17 cellular contexts compared by ENCODE assay signal in genomic region chr22:27468712-27469111, GRCh38.
DNase-seq lines count a peak whose midpoint lies in the region; ATAC-seq, FAIRE-seq and TF ChIP-seq lines count a peak whose summit lies in the region.
"Had no signal": no experiment of that assay in that cellular context is flagged by ENCODE, and none has a peak within 500 bp of the region (broad histone marks: within the 10 kb centered on the region; RNA-seq: fewer than 3 reads in every experiment).

No MANE protein-coding gene starts in this region.

- H3K4me1 ChIP-seq in A549: peaks cover 3% of the 10 kb centered on the region
- H3K4me1 ChIP-seq in K562 (replicated peaks in 1 of 2; ENCODE audit: control insufficient read depth in 2 of 2, insufficient read depth in 2 of 2, low read length in 2 of 2): no peaks in the 10 kb centered on the region
- H3K4me1 ChIP-seq in esophagus squamous epithelium: peaks cover 0 to 38% (median 17%) of the 10 kb centered on the region in 3 donors
- H3K4me1 ChIP-seq in vagina: no peaks in the 10 kb centered on the region
- H3K4me1 ChIP-seq in right cardiac atrium (ENCODE audit: control insufficient read depth, insufficient read depth, low read length): no peaks in the 10 kb centered on the region

- no peak overlapping the region for H3K9ac ChIP-seq in K562 (ENCODE audit: insufficient read depth in 1 of 2, low read depth in 2 of 2, low read length in 2 of 2)
- H3K9ac ChIP-seq: BLaER1 treated with 17β-estradiol and CSF1 and Interleukin-3, amounts not matched to agents 10 nM and 100 nM had no signal

- H3K36me3 ChIP-seq in K562 (ENCODE audit: control insufficient read depth, insufficient read depth, low read length): no peaks in the 10 kb centered on the region
- no peaks in the 10 kb centered on the region for H3K36me3 ChIP-seq in esophagus squamous epithelium
- no peaks in the 10 kb centered on the region for H3K36me3 ChIP-seq in vagina
- H3K36me3 ChIP-seq: BLaER1 treated with 17β-estradiol and CSF1 and Interleukin-3, amounts not matched to agents 10 nM and 100 nM had no signal

- in situ Hi-C loops in K562 (cut with MboI): no loop called here
- in situ Hi-C loops in GM13976 (cut with MboI; ENCODE audit: low sequenced_read_pairs, unreplicated experiment): no loop called here

- no peaks in the 10 kb centered on the region for H3K9me3 ChIP-seq in A549
- no peaks in the 10 kb centered on the region for H3K9me3 ChIP-seq in K562 (replicated peaks; ENCODE audit: control insufficient read depth, insufficient read depth, low read depth, low read length)
- H3K9me3 ChIP-seq in esophagus squamous epithelium: no peaks in the 10 kb centered on the region
- H3K9me3 ChIP-seq in vagina: no peaks in the 10 kb centered on the region
- H3K9me3 ChIP-seq in right cardiac atrium (ENCODE audit: control insufficient read depth, low read length): no peaks in the 10 kb centered on the region
- H3K9me3 ChIP-seq: BLaER1 treated with 17β-estradiol and CSF1 and Interleukin-3, amounts not matched to agents 10 nM and 100 nM had no signal

- H3K4me2 ChIP-seq in A549 (no peak overlapping the region), K562 (ENCODE audit: insufficient read depth, low read length) (no peak overlapping the region)
- H3K4me2 ChIP-seq: BLaER1 treated with 17β-estradiol and CSF1 and Interleukin-3, amounts not matched to agents 10 nM and 100 nM had no signal

- no peaks in the 10 kb centered on the region for H3K9me1 ChIP-seq in K562 (ENCODE audit: control insufficient read depth, insufficient read depth, low read length)

- 84% methylated on average over 3 of the region's 3 CpGs for WGBS in A549 (ENCODE audit: missing lambda C conversion rate)
- 6% methylated on average over 3 of the region's 3 CpGs for whole genome bisulfite sequencing in K562 (ENCODE audit: insufficient coverage, low coverage, missing lambda C conversion rate)
- WGBS in esophagus squamous epithelium, 2 donors: 50 to 83% methylated on average over 2 to 3 of the region's 3 CpGs
- whole genome bisulfite sequencing in right cardiac atrium: 93% methylated on average over 3 of the region's 3 CpGs

- intact Hi-C loops in K562 (cut with micrococcal nuclease) (no loop called here), esophagus squamous epithelium (cut with DNase I) (no loop called here), vagina (cut with DNase I) (no loop called here), right cardiac atrium (cut with DNase I) (no loop called here)

- H3K4me3 ChIP-seq in A549 (no peak overlapping the region), K562 (no peak overlapping the region), esophagus squamous epithelium (no peak overlapping the region), vagina (no peak overlapping the region), right cardiac atrium (ENCODE audit: low read length) (no peak overlapping the region)
- H3K4me3 ChIP-seq: BLaER1 treated with 17β-estradiol and CSF1 and Interleukin-3, amounts not matched to agents 10 nM and 100 nM had no signal

- TF ChIP-seq POLR2A in A549 (IDR thresholded peaks at IDR 0.05; ENCODE audit: low read length) (no peak), K562 (conservative IDR thresholded peaks at IDR 0.05) (no peak), esophagus squamous epithelium (IDR thresholded peaks at IDR 0.05) (no peak), vagina (IDR thresholded peaks at IDR 0.05) (no peak)

- TF ChIP-seq EP300 in A549 (IDR thresholded peaks at IDR 0.05) (no peak), K562 (IDR thresholded peaks at IDR 0.05; ENCODE audit: low read length) (no peak)

- POLR2A ChIA-PET in A549 (lab: Yijun Ruan, JAX): no interaction called here
- POLR2A ChIA-PET in K562 (lab: Yijun Ruan, JAX): interaction anchor here (0.5 kb wide), 1 partner anchor 92 kb away, joined by 3 read pairs; no protein-coding TSS in a partner anchor

- ATAC-seq in A549 (no peak), K562 (no peak), right cardiac atrium (no peak)
- ATAC-seq: CD8-positive, alpha-beta T cell had no signal

- no peak overlapping the region for H3K27ac ChIP-seq in A549
- no peak overlapping the region for H3K27ac ChIP-seq in K562 (ENCODE audit: extremely low read depth, low read depth, low read length)
- peak overlapping the region; percentile 55 to 78 (median 59) for H3K27ac ChIP-seq in esophagus squamous epithelium
- peak overlapping the region; percentile 44 for H3K27ac ChIP-seq in vagina
- no peak overlapping the region for H3K27ac ChIP-seq in right cardiac atrium (ENCODE audit: low read length)
- H3K27ac ChIP-seq: BLaER1 treated with 17β-estradiol and CSF1 and Interleukin-3, amounts not matched to agents 10 nM and 100 nM; HL-60 had no signal

- TF ChIP-seq CTCF in A549 (IDR thresholded peaks at IDR 0.05) (no peak), K562 (IDR thresholded peaks at IDR 0.05 in 2 of 3, conservative IDR thresholded peaks at IDR 0.05 in 1 of 3; ENCODE audit: insufficient read depth in 2 of 3, low read depth in 1 of 3, low read length in 3 of 3) (no peak), esophagus squamous epithelium (IDR thresholded peaks at IDR 0.05) (no peak), vagina (IDR thresholded peaks at IDR 0.05) (no peak), GM13976 (IDR thresholded peaks at IDR 0.05; ENCODE audit: borderline replicate concordance, control extremely low read depth, extremely low read depth, insufficient read depth, missing control alignments) (no peak)

- H4K20me1 ChIP-seq in K562 (replicated peaks; ENCODE audit: control insufficient read depth, insufficient read depth, low read length): no peaks in the 10 kb centered on the region
- H4K20me1 ChIP-seq: BLaER1 treated with 17β-estradiol and CSF1 and Interleukin-3, amounts not matched to agents 10 nM and 100 nM had no signal

- FAIRE-seq in A549 (lab: Jason Lieb, UNC): no peak
- FAIRE-seq in K562 (lab: Jason Lieb, UNC): no peak
- FAIRE-seq: H54 had no signal

- H2AFZ ChIP-seq in K562 (ENCODE audit: low read depth, low read length): no peak overlapping the region

- no peaks in the 10 kb centered on the region for H3K79me2 ChIP-seq in K562 (ENCODE audit: control insufficient read depth, insufficient read depth, low read length)

- H3K27me3 ChIP-seq in K562 (ENCODE audit: control insufficient read depth in 2 of 2, insufficient read depth in 2 of 2, low read length in 2 of 2) (no peaks in the 10 kb centered on the region), esophagus squamous epithelium (peaks cover 0 to 4% (median 0%) of the 10 kb centered on the region in 4 donors), vagina (no peaks in the 10 kb centered on the region), right cardiac atrium (ENCODE audit: control insufficient read depth, insufficient read depth) (no peaks in the 10 kb centered on the region)
- H3K27me3 ChIP-seq: BLaER1 treated with 17β-estradiol and CSF1 and Interleukin-3, amounts not matched to agents 10 nM and 100 nM had no signal

- no peak for DNase-seq in A549 (ENCODE audit: low read depth in 1 of 2, low spot score in 1 of 2)
- DNase-seq in K562 (ENCODE audit: extremely low read depth in 1 of 4, low spot score in 3 of 4): no peak
- DNase-seq in esophagus squamous epithelium (lab: John Stamatoyannopoulos, UW): no peak
- DNase-seq in vagina (ENCODE audit: extremely low spot score in 2 of 2): no peak
- no peak for DNase-seq in NCI-H510A treated with DMSO at 0.1 percent for 48 hours (lab: John Stamatoyannopoulos, UW)
- no peak for DNase-seq in GM13976 (ENCODE audit: low spot score)
- DNase-seq in right cardiac atrium: no peak
- DNase-seq: 8988T; Calu3; CD8-positive, alpha-beta T cell; DMS79 treated with DMSO at 0.1 percent for 48 hours; GF-D8; HCEC 1CT; HFFc6 had no signal

- no TSS peak for BruUV-seq in K562 (replicated peaks; lab: Mats Ljungman, UMichigan)

- no peak for TF ChIP-seq RAD21 in A549 (conservative IDR thresholded peaks at IDR 0.05 in 1 of 2, IDR thresholded peaks at IDR 0.05 in 1 of 2)
- no peak for TF ChIP-seq RAD21 in K562 (CRISPR knock-in tag; conservative IDR thresholded peaks at IDR 0.05 in 1 of 2, IDR thresholded peaks at IDR 0.05 in 1 of 2)

- CTCF ChIA-PET in A549 (lab: Yijun Ruan, JAX) (no interaction called here), K562 (lab: Yijun Ruan, JAX; ENCODE audit: low intra/inter-chr PET ratio) (no interaction called here)

TF ChIP-seq in A549, 52 proteins besides CTCF, POLR2A, EP300 and RAD21:
- TF ChIP-seq ESRRA (IDR thresholded peaks at IDR 0.05; ENCODE audit: borderline replicate concordance, low read length): no peak
- TF ChIP-seq ZFP36 (IDR thresholded peaks at IDR 0.05; ENCODE audit: borderline replicate concordance, partially characterized antibody): peak; percentile 22

TF ChIP-seq in K562, 482 proteins besides CTCF, POLR2A, EP300 and RAD21:
- TF ChIP-seq ZSCAN32 (CRISPR knock-in tag; IDR thresholded peaks at IDR 0.05) (no peak), ZFP36 (IDR thresholded peaks at IDR 0.05; ENCODE audit: low read depth, low read length, partially characterized antibody) (peak; percentile 59), RBM25 (IDR thresholded peaks at IDR 0.05; ENCODE audit: low read depth, low read length, severe bottlenecking) (peak; percentile 47), RBM34 (IDR thresholded peaks at IDR 0.05; ENCODE audit: borderline replicate concordance, insufficient read depth, low read length) (no peak)

Comparison
In these comparisons a context has a peak if more than half of its experiments do, and no peak if none do; other contexts are left out.
1. H3K27ac ChIP-seq: peak in esophagus squamous epithelium (4 of 4) and vagina (single experiment); none in A549 (0 of 2), K562 (single experiment) and right cardiac atrium (single experiment).
2. Of the 35 proteins assayed by ChIP-seq in both K562 and A549: peak only in K562: none; only in A549: none; in both: ZFP36; in neither: 34.